ENCODE assay signal across 17 cellular contexts in genomic region chr2:62254424-62255266, GRCh38. TPM values are rescaled to one million over a fixed set of nuclear protein-coding genes. Genes with fewer than 3 reads are reported as not detected.
DNase-seq lines count a peak whose midpoint lies in the region; ATAC-seq, FAIRE-seq and TF ChIP-seq lines count a peak whose summit lies in the region.
"Had no signal": no experiment of that assay in that cellular context is flagged by ENCODE, and none has a peak within 500 bp of the region (broad histone marks: within the 10 kb centered on the region; RNA-seq: fewer than 3 reads in every experiment).

No MANE protein-coding gene starts in this region.

- TF ChIP-seq RAD21 in GM12878 (IDR thresholded peaks at IDR 0.05; ENCODE audit: insufficient read depth, low read depth, low read length), result no peak

- no peaks in the 10 kb centered on the region for H3K36me3 ChIP-seq in HEK293 (ENCODE audit: control insufficient read depth in 2 of 2, insufficient read depth in 1 of 2, low read length in 2 of 2)
- no peaks in the 10 kb centered on the region for H3K36me3 ChIP-seq in GM12878 (ENCODE audit: control insufficient read depth in 2 of 2, insufficient read depth in 2 of 2, low read length in 1 of 2)
- no peaks in the 10 kb centered on the region for H3K36me3 ChIP-seq in pancreas
- no peaks in the 10 kb centered on the region for H3K36me3 ChIP-seq in prostate gland
- no peaks in the 10 kb centered on the region for H3K36me3 ChIP-seq in suprapubic skin
- H3K36me3 ChIP-seq: BLaER1 treated with 17β-estradiol and CSF1 and Interleukin-3, amounts not matched to agents 10 nM and 100 nM; SJCRH30 had no signal

- TF ChIP-seq POLR2A in GM12878 (IDR thresholded peaks at IDR 0.05; ENCODE audit: low read depth, low read length), result no peak
- TF ChIP-seq POLR2A in prostate gland (IDR thresholded peaks at IDR 0.05), result no peak
- TF ChIP-seq POLR2A in suprapubic skin (IDR thresholded peaks at IDR 0.05), result no peak

- SMC1A ChIA-PET in GM12878 (lab: Charles Lee; ENCODE audit: uncharacterized antibody, unreplicated experiment), result interaction anchor here (0.7 to 1.1 kb wide), 4 partner anchors 34 to 54 kb away, joined by 3 read pairs; no protein-coding TSS in a partner anchor

- intact Hi-C loops in GM12878 (cut with micrococcal nuclease; ENCODE audit: unreplicated experiment) (no loop called here), pancreas (cut with DNase I) (no loop called here), prostate gland (cut with DNase I) (no loop called here)

- in situ Hi-C loops in GM12878 (cut with MboI), result no loop called here

- TF ChIP-seq EP300 in GM12878 (IDR thresholded peaks at IDR 0.05; ENCODE audit: borderline replicate concordance in 1 of 2, control insufficient read depth in 1 of 2, low read depth in 2 of 2, low read length in 2 of 2) (no peak), suprapubic skin (IDR thresholded peaks at IDR 0.05) (no peak)

- DNase-seq in DMS79 treated with DMSO at 0.1 percent for 48 hours (lab: John Stamatoyannopoulos, UW) (peak; percentile 64), GM12878 (ENCODE audit: low read depth, low spot score) (no peak), pancreas (no peak), prostate gland (ENCODE audit: low spot score) (no peak), NCI-H510A treated with DMSO at 0.1 percent for 48 hours (lab: John Stamatoyannopoulos, UW) (no peak), suprapubic skin (ENCODE audit: low spot score in 2 of 2) (no peak)
- DNase-seq: CD8-positive, alpha-beta memory T cell; GOT3; NCI-H1930; PC-9; SJCRH30; T-helper 2 cell had no signal

- H3K4me3 ChIP-seq in HEK293 (ENCODE audit: low read depth, low read length), result no peak overlapping the region
- H3K4me3 ChIP-seq in GM12878, result no peak overlapping the region
- H3K4me3 ChIP-seq in pancreas, result no peak overlapping the region
- H3K4me3 ChIP-seq in prostate gland, result no peak overlapping the region
- no peak overlapping the region for H3K4me3 ChIP-seq in suprapubic skin
- H3K4me3 ChIP-seq: BLaER1 treated with 17β-estradiol and CSF1 and Interleukin-3, amounts not matched to agents 10 nM and 100 nM; PC-9; SJCRH30 had no signal

- TF ChIP-seq CTCF in HEK293 (tag by site-specific recombination; IDR thresholded peaks at IDR 0.05), result no peak
- no peak for TF ChIP-seq CTCF in GM12878 (IDR thresholded peaks at IDR 0.05 in 2 of 3, conservative IDR thresholded peaks at IDR 0.05 in 1 of 3; ENCODE audit: control insufficient read depth in 2 of 3, extremely low read depth in 1 of 3, insufficient read depth in 1 of 3, low read depth in 3 of 3, low read length in 3 of 3)
- TF ChIP-seq CTCF in pancreas (IDR thresholded peaks at IDR 0.05), result no peak
- no peak for TF ChIP-seq CTCF in prostate gland (IDR thresholded peaks at IDR 0.05)
- TF ChIP-seq CTCF in suprapubic skin (IDR thresholded peaks at IDR 0.05), result no peak

- H2AFZ ChIP-seq in GM12878 (ENCODE audit: control insufficient read depth, low read depth, low read length), result no peak overlapping the region
- H2AFZ ChIP-seq: PC-9 had no signal

- POLR2A ChIA-PET in HEK293 (lab: Yijun Ruan, JAX) (no interaction called here), GM12878 (lab: Charles Lee) (interaction anchor here (0.8 kb wide), 1 partner anchor 54 kb away, joined by 3 read pairs; no protein-coding TSS in a partner anchor)

- no peak for ATAC-seq in GM12878
- ATAC-seq in pancreas, result peak in 3 of 4 donors; percentile 23 to 60 (median 31)
- ATAC-seq: HCT116 had no signal

- H3K27ac ChIP-seq in HEK293 (ENCODE audit: extremely low read depth, low read depth, low read length), result no peak overlapping the region
- H3K27ac ChIP-seq in GM12878 (ENCODE audit: control insufficient read depth, insufficient read depth), result no peak overlapping the region
- H3K27ac ChIP-seq in pancreas, result no peak overlapping the region
- no peak overlapping the region for H3K27ac ChIP-seq in prostate gland
- no peak overlapping the region for H3K27ac ChIP-seq in suprapubic skin
- H3K27ac ChIP-seq: BLaER1 treated with 17β-estradiol and CSF1 and Interleukin-3, amounts not matched to agents 10 nM and 100 nM; PC-9; SJCRH30 had no signal

- H3K79me2 ChIP-seq in GM12878 (ENCODE audit: control insufficient read depth, insufficient read depth, low read length), result no peaks in the 10 kb centered on the region

- H3K9me3 ChIP-seq in HEK293 (ENCODE audit: control insufficient read depth, insufficient read depth, low read depth, low read length) (no peaks in the 10 kb centered on the region), GM12878 (replicated peaks; ENCODE audit: control insufficient read depth, insufficient read depth, low read length) (peaks cover 8% of the 10 kb centered on the region; the same call in 2 of the 3 replicates), pancreas (no peaks in the 10 kb centered on the region), prostate gland (no peaks in the 10 kb centered on the region), suprapubic skin (no peaks in the 10 kb centered on the region)
- H3K9me3 ChIP-seq: SJCRH30 had no signal

- no peak overlapping the region for H3K4me2 ChIP-seq in GM12878 (ENCODE audit: control insufficient read depth, insufficient read depth)
- H3K4me2 ChIP-seq: BLaER1 treated with 17β-estradiol and CSF1 and Interleukin-3, amounts not matched to agents 10 nM and 100 nM; PC-9 had no signal

- H3K4me1 ChIP-seq in HEK293 (ENCODE audit: control insufficient read depth, insufficient read depth, low read length), result no peaks in the 10 kb centered on the region; the same call in 1 of the 2 replicates
- no peaks in the 10 kb centered on the region for H3K4me1 ChIP-seq in GM12878 (ENCODE audit: control insufficient read depth, insufficient read depth, low read length)
- no peaks in the 10 kb centered on the region for H3K4me1 ChIP-seq in pancreas
- H3K4me1 ChIP-seq in prostate gland (replicated peaks), result no peaks in the 10 kb centered on the region
- H3K4me1 ChIP-seq in suprapubic skin, result no peaks in the 10 kb centered on the region
- H3K4me1 ChIP-seq: BLaER1 treated with 17β-estradiol and CSF1 and Interleukin-3, amounts not matched to agents 10 nM and 100 nM; SJCRH30 had no signal

- no TSS peak for BruUV-seq in GM12878 (replicated peaks; lab: Mats Ljungman, UMichigan)

- H3K27me3 ChIP-seq in GM12878 (replicated peaks in 1 of 2; ENCODE audit: control insufficient read depth in 2 of 2, insufficient read depth in 2 of 2, low read length in 1 of 2), result no peaks in the 10 kb centered on the region
- no peaks in the 10 kb centered on the region for H3K27me3 ChIP-seq in pancreas
- H3K27me3 ChIP-seq in prostate gland (replicated peaks; ENCODE audit: insufficient read depth), result no peaks in the 10 kb centered on the region
- H3K27me3 ChIP-seq in suprapubic skin, result no peaks in the 10 kb centered on the region
- H3K27me3 ChIP-seq: BLaER1 treated with 17β-estradiol and CSF1 and Interleukin-3, amounts not matched to agents 10 nM and 100 nM; SJCRH30 had no signal

- CTCF ChIA-PET in HEK293 (lab: Yijun Ruan, JAX), result interaction anchor here (0.6 to 1.4 kb wide), 2 partner anchors 43 to 65 kb away, joined by 3 read pairs; no protein-coding TSS in a partner anchor
- CTCF ChIA-PET in GM12878 (lab: Yijun Ruan, JAX), result interaction anchor here (1.0 kb wide), 1 partner anchor 35 kb away, joined by 3 read pairs; no protein-coding TSS in a partner anchor

- FAIRE-seq in GM12878 (lab: Jason Lieb, UNC), result peak; percentile 52
- no peak for FAIRE-seq in pancreas (lab: Jason Lieb, UNC)
- FAIRE-seq: D721Med, G401.6 had no signal

- H4K20me1 ChIP-seq in GM12878 (ENCODE audit: control insufficient read depth, insufficient read depth), result no peaks in the 10 kb centered on the region
- H4K20me1 ChIP-seq: BLaER1 treated with 17β-estradiol and CSF1 and Interleukin-3, amounts not matched to agents 10 nM and 100 nM had no signal

- RAD21 ChIA-PET in GM12878 (lab: Charles Lee; ENCODE audit: unreplicated experiment), result interaction anchor here (1.3 kb wide), 1 partner anchor 54 kb away, joined by 3 read pairs; no protein-coding TSS in a partner anchor

- H3K9ac ChIP-seq in GM12878 (ENCODE audit: control insufficient read depth, insufficient read depth, low read length), result no peak overlapping the region
- H3K9ac ChIP-seq: BLaER1 treated with 17β-estradiol and CSF1 and Interleukin-3, amounts not matched to agents 10 nM and 100 nM had no signal

- WGBS in GM12878 (ENCODE audit: insufficient coverage, insufficient replicate concordance, low lambda C conversion rate, missing lambda C conversion rate), result 87% methylated on average over 1 of the region's 1 CpG
- 96% methylated on average over 1 of the region's 1 CpG for WGBS in pancreas, 2 donors
- whole genome bisulfite sequencing in prostate gland, result 91% methylated on average over 1 of the region's 1 CpG
- WGBS in suprapubic skin, result 85% methylated on average over 1 of the region's 1 CpG

TF ChIP-seq in HEK293, 187 proteins besides CTCF, POLR2A, EP300 and RAD21 (continues in another document):
- TF ChIP-seq FEZF1 (tag by site-specific recombination; IDR thresholded peaks at IDR 0.05) (no peak), ZNF776 (tag by site-specific recombination; IDR thresholded peaks at IDR 0.05; ENCODE audit: borderline replicate concordance) (no peak), ZNF549 (tag by site-specific recombination; IDR thresholded peaks at IDR 0.05) (no peak)

TF ChIP-seq in GM12878, 131 proteins besides CTCF, POLR2A, EP300 and RAD21 (continues in another document):
- TF ChIP-seq IKZF2 (IDR thresholded peaks at IDR 0.05) (no peak), TCF3 (IDR thresholded peaks at IDR 0.05; ENCODE audit: borderline replicate concordance, insufficient read depth, low read depth, low read length) (no peak), JUND (IDR thresholded peaks at IDR 0.05; ENCODE audit: low read depth, low read length) (no peak)

RNA-seq across cellular contexts. Expression of gene B3GNT2, which starts 58.7 kb away (rescaled TPM):
- 162 and 165 TPM in 2 replicates for total RNA-seq in GM12878 (2013; cell fraction: nucleolus; rRNA removed)
- 78.7 and 97.7 TPM in 2 replicates for total RNA-seq in GM12878 (2014; rRNA removed)
- 93.5 and 98.4 TPM in 2 replicates for total RNA-seq in GM12878 (2014; rRNA removed; fragmentation: Illumina TruSeq; extraction: Trizol)
- 59.6 and 63.8 TPM in 2 replicates for total RNA-seq in GM12878 (2021)
- 31.4 TPM for polyA plus RNA-seq in GM12878 (2011; ENCODE audit: low read depth)
- 73.9 and 100 TPM in 2 replicates for polyA plus RNA-seq in GM12878 (2011; rRNA removed)
- 32.6 and 37.4 TPM in 2 replicates for polyA plus RNA-seq in GM12878 (2011; cell fraction: cytosol; rRNA removed)
- polyA plus RNA-seq in GM12878 (2011; cell fraction: nucleus; rRNA removed), result 25.4 and 27.2 TPM in 2 replicates
- polyA plus RNA-seq in GM12878 (2012), result 41.8 and 83.8 TPM in 2 replicates
- polyA plus RNA-seq in GM12878 (2014; fragmentation: Illumina TruSeq; extraction: Trizol), result 84.8 and 117 TPM in 2 replicates
- polyA plus RNA-seq in GM12878 (2014; fragmentation: Nextera tagmentation; extraction: Ambion mirVana), result 10 to 100 TPM; 19.7 to 36.5 TPM
- 48.3 and 58.9 TPM in 2 replicates for polyA plus RNA-seq in GM12878 (2014; rRNA removed)
- polyA plus RNA-seq in GM12878 (2016; fragmentation: Nextera tagmentation; extraction: Ambion mirVana), result 100 to 1,000 TPM; 102 to 103 TPM
- 72.0 and 80.5 TPM in 2 replicates for polyA minus RNA-seq in GM12878 (2011; rRNA and poly(A)+ RNA removed)
- polyA minus RNA-seq in GM12878 (2011; cell fraction: cytosol; rRNA and poly(A)+ RNA removed), result 27.7 and 31.4 TPM in 2 replicates
- polyA minus RNA-seq in GM12878 (2011; cell fraction: nucleus; rRNA and poly(A)+ RNA removed), result 20.8 and 31.0 TPM in 2 replicates
- total RNA-seq in pancreas, result 10 to 100 TPM in 5 of 6 donors, 1 to 10 TPM in 1; 7.5 to 15.4 (median 11.5) TPM
- polyA plus RNA-seq in pancreas, result 1 to 10 TPM; 3.7 to 7.1 TPM
- total RNA-seq in prostate gland, result 10 to 100 TPM in 1 of 2 donors, 1 to 10 TPM in 1; 8.5 to 18.7 TPM
- 10 to 100 TPM; 16.9 to 36.9 (median 20.3) TPM for total RNA-seq in suprapubic skin
